ENCODE assay signal across 12 cellular contexts in the genomic region with DNA sequence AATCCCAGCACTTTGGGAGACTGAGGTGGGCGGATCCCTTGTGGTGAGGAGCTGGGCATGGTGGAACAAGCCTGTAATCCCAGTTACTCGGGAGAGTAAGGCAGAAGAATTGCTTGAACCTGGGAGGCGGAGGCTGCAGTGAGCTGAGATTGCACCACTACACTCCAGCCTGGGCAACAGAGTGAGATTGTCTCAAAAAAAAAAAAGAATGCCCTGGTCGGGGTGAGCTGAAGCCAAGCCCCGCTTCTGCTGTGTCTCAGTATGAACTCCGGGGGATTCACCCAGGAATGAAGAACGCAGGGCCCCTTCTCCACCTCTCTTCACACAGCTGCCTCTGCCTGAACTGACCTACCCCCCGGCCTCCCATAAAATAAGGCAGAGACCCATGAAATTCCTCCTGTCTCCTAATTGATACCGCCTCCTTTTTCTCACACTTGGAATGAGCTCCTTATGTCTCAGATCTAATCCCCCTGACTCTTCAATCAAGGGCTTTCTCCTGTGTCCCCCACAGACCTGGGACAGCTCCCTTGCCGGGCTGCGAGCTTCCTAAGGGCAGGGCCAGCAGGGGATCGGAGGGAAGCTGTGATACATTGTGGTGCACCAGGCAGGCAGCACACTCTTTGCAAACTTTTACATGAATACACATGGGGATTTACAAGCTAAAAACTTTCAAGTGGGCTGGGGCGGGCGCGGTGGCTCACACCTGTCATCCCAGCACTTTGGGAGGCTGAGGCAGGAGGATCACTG. TPM values are rescaled to one million over a fixed set of nuclear protein-coding genes. Genes with fewer than 3 reads are reported as not detected.
A peak's percentile ranks its signal among the peaks of the same experiment; 100 is the strongest.
DNase-seq lines count a peak whose midpoint lies in the region; ATAC-seq and TF ChIP-seq lines count a peak whose summit lies in the region.
"Had no signal": no experiment of that assay in that cellular context is flagged by ENCODE, and none has a peak within 500 bp of the region (broad histone marks: within the 10 kb centered on the region; RNA-seq: fewer than 3 reads in every experiment).

No MANE protein-coding gene starts in this region.

- no peak overlapping the region for H2AK5ac ChIP-seq in H9 (ENCODE audit: insufficient read length, low read length)

- no peak overlapping the region for H3K4me2 ChIP-seq in H9 (ENCODE audit: insufficient read depth, insufficient read length, low read length)

- H3K4me3 ChIP-seq in SJCRH30 (no peak overlapping the region), fibroblast of pulmonary artery (replicated peaks; ENCODE audit: low read depth, low read length) (no peak overlapping the region), testis (no peak overlapping the region)
- H3K4me3 ChIP-seq: cardiac muscle cell had no signal

- no peak overlapping the region for H2BK12ac ChIP-seq in H9 (ENCODE audit: insufficient read length, low read depth, low read length)

- H2BK15ac ChIP-seq in H9 (ENCODE audit: low read depth, low read length) = no peak overlapping the region

- intact Hi-C loops in testis (cut with DNase I; ENCODE audit: low total_unique reads) = no loop called here

- H3K18ac ChIP-seq in H9 (ENCODE audit: insufficient read length, low read depth, low read length) = peak overlapping the region; percentile 49

- no peaks in the 10 kb centered on the region for H3K23me2 ChIP-seq in H9 (ENCODE audit: insufficient read length, low read depth, low read length, poor library complexity, severe bottlenecking)

- no peak overlapping the region for H3K23ac ChIP-seq in H9 (ENCODE audit: insufficient read length, low read depth, low read length)

- peak overlapping the region; percentile 80 for H2BK120ac ChIP-seq in H9 (ENCODE audit: low read depth, low read length, poor library complexity, severe bottlenecking)

- H3K56ac ChIP-seq in H9 (ENCODE audit: insufficient read length, low read depth, low read length) = no peak overlapping the region

- H3T11ph ChIP-seq in H9 (ENCODE audit: low read length) = no peak overlapping the region

- H3K14ac ChIP-seq in H9 (ENCODE audit: insufficient read depth, low read length) = no peak overlapping the region; the same call in 1 of the 2 replicates

- no peak overlapping the region for H3K27ac ChIP-seq in H9 (ENCODE audit: insufficient read length, low read depth, low read length)
- peak overlapping the region; percentile 94 for H3K27ac ChIP-seq in SJCRH30
- no peak overlapping the region for H3K27ac ChIP-seq in testis
- H3K27ac ChIP-seq: cardiac muscle cell had no signal

- WGBS in H9 (ENCODE audit: extremely low coverage, insufficient read length, low lambda C conversion rate) = no CpG with 5 or more reads among the region's 15 CpGs
- 66 to 67% methylated on average over 12 to 15 of the region's 15 CpGs for WGBS in testis, 2 donors

- ATAC-seq in HG03135 (IDR thresholded peaks at IDR 0.05; ENCODE audit: unreplicated experiment) (no peak), GM18909 (IDR thresholded peaks at IDR 0.05; ENCODE audit: poor library complexity, unreplicated experiment) (no peak)

- H3K4me3 Mint-ChIP-seq in H9 = peak overlapping the region in 1 of 2 experiments; percentile 9; a peak in 1 of 5 replicates
- no peak overlapping the region for H3K4me3 Mint-ChIP-seq in progenitor cell of endocrine pancreas (ENCODE audit: low read depth)

- TF ChIP-seq CTCF in H9 (conservative IDR thresholded peaks at IDR 0.05) = no peak
- TF ChIP-seq CTCF in fibroblast of pulmonary artery (IDR thresholded peaks at IDR 0.05; ENCODE audit: low read length, missing control alignments) = no peak
- no peak for TF ChIP-seq CTCF in progenitor cell of endocrine pancreas (IDR thresholded peaks at IDR 0.05; ENCODE audit: unreplicated experiment)
- TF ChIP-seq CTCF in testis (IDR thresholded peaks at IDR 0.05) = no peak

- H3K36me3 Mint-ChIP-seq in H9 (ENCODE audit: insufficient read depth in 1 of 3, low read depth in 3 of 3) (no peaks in the 10 kb centered on the region), progenitor cell of endocrine pancreas (ENCODE audit: insufficient read depth) (no peaks in the 10 kb centered on the region)

- H3K27me3 Mint-ChIP-seq in H9 (ENCODE audit: low read depth) (peaks cover 3% of the 10 kb centered on the region), progenitor cell of endocrine pancreas (peaks cover 11% of the 10 kb centered on the region)

- H3K36me3 ChIP-seq in SJCRH30 (no peaks in the 10 kb centered on the region), testis (ENCODE audit: low read depth, missing control alignments) (no peaks in the 10 kb centered on the region)
- H3K36me3 ChIP-seq: cardiac muscle cell had no signal

- no peaks in the 10 kb centered on the region for H4K20me1 ChIP-seq in H9 (ENCODE audit: control insufficient read depth, insufficient read depth, insufficient read length)

- no peaks in the 10 kb centered on the region for H3K79me1 ChIP-seq in H9 (ENCODE audit: insufficient read depth, low read depth, low read length, poor library complexity, severe bottlenecking)

- TF ChIP-seq POLR2A in testis (IDR thresholded peaks at IDR 0.05) = no peak

- H2BK5ac ChIP-seq in H9 (ENCODE audit: insufficient read length, low read length) = no peak overlapping the region

- no peak overlapping the region for H4K8ac ChIP-seq in H9 (replicated peaks; ENCODE audit: insufficient read length, low read depth, low read length)

- peaks cover 20 to 27% of the 10 kb centered on the region in 2 experiments for H3K4me1 Mint-ChIP-seq in H9
- H3K4me1 Mint-ChIP-seq in progenitor cell of endocrine pancreas (ENCODE audit: low read depth) = peaks cover 11% of the 10 kb centered on the region

- no peak overlapping the region for H4K5ac ChIP-seq in H9 (ENCODE audit: insufficient read length, low read depth, low read length)

- H2AFZ ChIP-seq in H9 (ENCODE audit: low read length) = no peak overlapping the region

- H3K9me3 Mint-ChIP-seq in H9 = no peaks in the 10 kb centered on the region
- H3K9me3 Mint-ChIP-seq in progenitor cell of endocrine pancreas (ENCODE audit: low read depth) = no peaks in the 10 kb centered on the region

- no peak overlapping the region for H4K91ac ChIP-seq in H9 (ENCODE audit: insufficient read length, low read depth, low read length)

- no peak overlapping the region for H2BK20ac ChIP-seq in H9 (ENCODE audit: low read depth, low read length, poor library complexity, severe bottlenecking)

- H3K4me1 ChIP-seq in H9 (ENCODE audit: insufficient read depth, low read length) (peaks cover 5% of the 10 kb centered on the region; the same call in 1 of the 2 replicates), SJCRH30 (peaks cover 46% of the 10 kb centered on the region), testis (no peaks in the 10 kb centered on the region)

- DNase-seq in H9 (peak; percentile 61), SJCRH30 (peak; percentile 70 to 93), fibroblast of pulmonary artery (ENCODE audit: low read depth) (peak; percentile 13), progenitor cell of endocrine pancreas (ENCODE audit: low spot score, unreplicated experiment) (no peak), EL (no peak), testis (no peak)
- DNase-seq: activated T-cell treated with anti-CD3 and anti-CD28 coated beads, Interleukin-2, amount 50 U/mL, for 1 hour; KBM-7; stimulated activated naive CD4-positive, alpha-beta T cell treated with Interleukin-2 at 50 U/mL for 16 hours had no signal

- H3K9me3 ChIP-seq in H9 (ENCODE audit: control insufficient read depth, low read depth, low read length) (no peaks in the 10 kb centered on the region), SJCRH30 (replicated peaks) (peaks cover 4% of the 10 kb centered on the region; the same call in 1 of the 2 replicates), testis (no peaks in the 10 kb centered on the region)

- H3K27me3 ChIP-seq in H9 (ENCODE audit: insufficient read depth, low read length) (no peaks in the 10 kb centered on the region), SJCRH30 (no peaks in the 10 kb centered on the region), testis (no peaks in the 10 kb centered on the region)
- H3K27me3 ChIP-seq: cardiac muscle cell had no signal

- no peaks in the 10 kb centered on the region for H3K79me2 ChIP-seq in H9 (ENCODE audit: insufficient read depth, low read length)

- no peak overlapping the region for H3K9ac ChIP-seq in H9 (ENCODE audit: extremely low read depth, insufficient read length, low read length)

- H3K4ac ChIP-seq in H9 (ENCODE audit: low read depth, low read length) = no peak overlapping the region

- H3K27ac Mint-ChIP-seq in H9 = peak overlapping the region; percentile 36 to 85 (median 67); a peak in 5 of 7 replicates
- peak overlapping the region; percentile 88 for H3K27ac Mint-ChIP-seq in progenitor cell of endocrine pancreas

RNA-seq across cellular contexts. Expression of a gene that starts 0.9 kb away (rescaled TPM):
- total RNA-seq in H9 (2021) (1.3 TPM in 2 replicates), progenitor cell of endocrine pancreas (not detected in 2 replicates), testis (1 to 10 TPM; 1.7 to 3.5 TPM)
- 0.99 and 1.8 TPM in 2 replicates for total RNA-seq in SJCRH30 (2014; rRNA removed; shearing (Covaris generic))
- polyA plus RNA-seq in testis (ENCODE audit: insufficient read depth, low read depth, low replicate concordance) = 2.0 TPM

RNA-seq across cellular contexts. Expression of a gene that starts 14.3 kb away (rescaled TPM):
- total RNA-seq in H9 (2021) (14.8 and 16.4 TPM in 2 replicates), progenitor cell of endocrine pancreas (7.4 and 10.7 TPM in 2 replicates), testis (1 to 10 TPM; 1.8 to 2.3 TPM)
- 0.86 and 1.8 TPM in 2 replicates for total RNA-seq in SJCRH30 (2014; rRNA removed; shearing (Covaris generic))
- polyA plus RNA-seq in testis (ENCODE audit: insufficient read depth, low read depth, low replicate concordance) = 2.8 TPM

RNA-seq across cellular contexts. Expression of a gene that starts 37.7 kb away (rescaled TPM):
- 43.1 and 48.8 TPM in 2 replicates for total RNA-seq in H9 (2021)
- 10.6 and 11.5 TPM in 2 replicates for total RNA-seq in SJCRH30 (2014; rRNA removed; shearing (Covaris generic))
- total RNA-seq in progenitor cell of endocrine pancreas = 38.2 and 55.6 TPM in 2 replicates
- total RNA-seq in testis = 100 to 1,000 TPM; 200 to 239 TPM
- 65.1 TPM for polyA plus RNA-seq in testis (ENCODE audit: insufficient read depth, low read depth, low replicate concordance)

Comparison
In these comparisons a context has a peak if more than half of its experiments do, and no peak if none do; other contexts are left out.
1. DNase-seq: peak in H9 (single experiment), SJCRH30 (2 of 2) and fibroblast of pulmonary artery (single experiment); none in progenitor cell of endocrine pancreas (single experiment), EL (single experiment) and testis (single experiment).